22 cellular contexts compared by ENCODE assay signal in genomic region chr6:46628498-46628897, GRCh38. TPM values are rescaled to one million over a fixed set of nuclear protein-coding genes. Genes with fewer than 3 reads are reported as not detected.
"Had no signal": no experiment of that assay in that cellular context is flagged by ENCODE, and none has a peak within 500 bp of the region (broad histone marks: within the 10 kb centered on the region; RNA-seq: fewer than 3 reads in every experiment).

No MANE protein-coding gene starts in this region.

- H3K27me3 ChIP-seq: brain microvascular endothelial cell, esophagus squamous epithelium, pancreas, transverse colon, uterus had no signal

- H3K9me3 ChIP-seq: esophagus squamous epithelium, pancreas, psoas muscle, transverse colon, uterus had no signal

- H3K27ac ChIP-seq: brain microvascular endothelial cell, esophagus squamous epithelium, pancreas, psoas muscle, transverse colon, uterus, VCaP had no signal

- H3K4me1 ChIP-seq: esophagus squamous epithelium, pancreas, psoas muscle, uterus had no signal

- H3K4me3 ChIP-seq: esophagus squamous epithelium, pancreas, psoas muscle, transverse colon, uterus had no signal

- DNase-seq: activated CD4-positive, alpha-beta T cell treated with anti-CD3 and anti-CD28 coated beads for 4 hours; activated CD4-positive, alpha-beta T cell treated with anti-CD3 and anti-CD28 coated beads, Interleukin-2, amount 50 U/mL, for 48 hours; activated CD8-positive, alpha-beta memory T cell treated with anti-CD3 and anti-CD28 coated beads for 24 hours; activated gamma-delta T cell; activated naive CD4-positive, alpha-beta T cell treated with anti-CD3 and anti-CD28 coated beads, Interleukin-2, amount 50 U/mL, for 16 hours; amniotic stem cell; brain microvascular endothelial cell; central memory CD4-positive, alpha-beta T cell; dermis blood vessel endothelial cell; effector CD4-positive, alpha-beta T cell; esophagus squamous epithelium; midbrain; naive thymus-derived CD4-positive, alpha-beta T cell; pancreas; psoas muscle; stimulated activated CD4-positive, alpha-beta T cell treated with anti-CD3 and anti-CD28 coated beads, Interleukin-2, amount 100 ng/mL, for 48 hours; stimulated activated naive CD4-positive, alpha-beta T cell treated with Interleukin-2 at 50 U/mL for 16 hours; T-helper 9 cell; transverse colon; uterus had no signal

- H3K36me3 ChIP-seq: brain microvascular endothelial cell, pancreas, transverse colon, uterus had no signal

RNA-seq across cellular contexts. Expression of gene CYP39A1, which starts 24.1 kb away (rescaled TPM):
- total RNA-seq: activated T-helper 1 cell treated with anti-CD3 and anti-CD28 coated beads, Interleukin-12 subunit alpha, Interleukin-12 subunit beta, Interleukin-2, Interleukin-4 antibody, amounts not matched to agents 30 ng/mL and 10 ng/mL and 1 ng/mL, durations not matched to agents 14 hours and 24 hours and 36 hours; naive thymus-derived CD4-positive, alpha-beta T cell had no signal

RNA-seq across cellular contexts. Expression of gene SLC25A27, which starts 24.3 kb away (rescaled TPM):
- total RNA-seq: activated T-helper 1 cell treated with anti-CD3 and anti-CD28 coated beads, Interleukin-12 subunit alpha, Interleukin-12 subunit beta, Interleukin-2, Interleukin-4 antibody, amounts not matched to agents 30 ng/mL and 10 ng/mL and 1 ng/mL, durations not matched to agents 14 hours and 24 hours and 36 hours had no signal

RNA-seq across cellular contexts. Expression of gene TDRD6, which starts 59.2 kb away (rescaled TPM):
- total RNA-seq: activated T-helper 1 cell treated with anti-CD3 and anti-CD28 coated beads, Interleukin-12 subunit alpha, Interleukin-12 subunit beta, Interleukin-2, Interleukin-4 antibody, amounts not matched to agents 30 ng/mL and 10 ng/mL and 1 ng/mL, durations not matched to agents 14 hours and 24 hours and 36 hours had no signal
